In the genomic region with DNA sequence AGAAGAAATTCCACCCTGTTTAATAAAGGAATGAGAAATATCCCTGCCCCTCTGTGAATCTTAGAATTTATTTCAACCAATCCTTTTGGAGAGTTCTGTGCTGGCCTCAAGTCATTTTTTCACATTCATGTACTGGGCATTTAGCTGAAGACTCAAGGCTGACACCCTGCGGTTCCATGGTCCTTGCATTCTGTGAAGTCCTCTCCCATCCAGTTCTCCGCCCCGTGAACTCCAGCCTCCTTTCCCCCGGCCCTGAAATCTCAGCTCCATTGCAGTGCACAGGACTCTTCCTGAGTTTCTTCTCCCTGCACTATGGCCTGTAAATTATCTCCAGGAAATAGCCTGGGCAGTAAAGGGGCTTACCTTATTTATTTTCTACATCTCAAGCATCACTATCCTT, we compare ENCODE assay signal across 14 cellular contexts.
DNase-seq lines count a peak whose midpoint lies in the region; ATAC-seq and TF ChIP-seq lines count a peak whose summit lies in the region.
"Had no signal": no experiment of that assay in that cellular context is flagged by ENCODE, and none has a peak within 500 bp of the region (broad histone marks: within the 10 kb centered on the region; RNA-seq: fewer than 3 reads in every experiment).

No MANE protein-coding gene starts in this region.

- no peak for TF ChIP-seq CTCF in coronary artery (IDR thresholded peaks at IDR 0.05)

- peak; percentile 6 for DNase-seq in DMS114 treated with DMSO at 0.1 percent for 48 hours (lab: John Stamatoyannopoulos, UW; ENCODE audit: unreplicated experiment)
- DNase-seq in HT-29 (ENCODE audit: low spot score), result peak; percentile 25
- DNase-seq in iris pigment epithelial cell (ENCODE audit: low read depth), result peak; percentile 12
- DNase-seq in ecto neural progenitor cell (ENCODE audit: low spot score), result no peak
- no peak for DNase-seq in coronary artery (ENCODE audit: low spot score)
- no peak for DNase-seq in middle frontal gyrus (ENCODE audit: extremely low spot score, low spot score)
- DNase-seq: activated CD8-positive, alpha-beta T cell treated with anti-CD3 and anti-CD28 coated beads for 36 hours; DMS153; KG1; kidney glomerular epithelial cell; pancreas; stimulated activated CD4-positive, alpha-beta T cell treated with anti-CD3 and anti-CD28 coated beads, Interleukin-4, amount 100 ng/mL, for 1 hour had no signal

- peak; percentile 79 for ATAC-seq in SK-N-SH treated with all-trans-retinoic acid at 6 μM for 48 hours
- no peak for ATAC-seq in GM19035 (IDR thresholded peaks at IDR 0.05; ENCODE audit: unreplicated experiment)
- ATAC-seq: activated CD8-positive, alpha-beta T cell treated with anti-CD3 and anti-CD28 coated beads for 36 hours; pancreas had no signal

- no peak overlapping the region for H3K27ac ChIP-seq in coronary artery
- H3K27ac ChIP-seq: pancreas had no signal

- no peak overlapping the region for H3K4me3 ChIP-seq in coronary artery
- H3K4me3 ChIP-seq: pancreas had no signal

TF ChIP-seq in SK-N-SH treated with all-trans-retinoic acid at 6 μM for 48 hours, 23 proteins besides CTCF, POLR2A, EP300 and RAD21:
- TF ChIP-seq ZNF565 (CRISPR knock-in tag; conservative IDR thresholded peaks at IDR 0.05; ENCODE audit: low read depth) (no peak), PATZ1 (CRISPR knock-in tag; IDR thresholded peaks at IDR 0.05; ENCODE audit: borderline replicate concordance) (no peak), ZNF70 (CRISPR knock-in tag; IDR thresholded peaks at IDR 0.05) (no peak), ZFP3 (CRISPR knock-in tag; IDR thresholded peaks at IDR 0.05) (no peak), TSHZ2 (CRISPR knock-in tag; IDR thresholded peaks at IDR 0.05) (no peak), TOX (CRISPR knock-in tag; IDR thresholded peaks at IDR 0.05; ENCODE audit: borderline replicate concordance) (no peak), CSRNP3 (CRISPR knock-in tag; IDR thresholded peaks at IDR 0.05) (no peak), GLIS3 (CRISPR knock-in tag; IDR thresholded peaks at IDR 0.05) (no peak), ISL1 (CRISPR knock-in tag; IDR thresholded peaks at IDR 0.05) (no peak), SNAI2 (CRISPR knock-in tag; IDR thresholded peaks at IDR 0.05) (no peak), ARNTL (CRISPR knock-in tag; IDR thresholded peaks at IDR 0.05; ENCODE audit: borderline replicate concordance, low read depth) (no peak), POU6F1 (CRISPR knock-in tag; IDR thresholded peaks at IDR 0.05; ENCODE audit: borderline replicate concordance, low read depth) (no peak), ZFP30 (CRISPR knock-in tag; IDR thresholded peaks at IDR 0.05) (no peak), ZC3H10 (CRISPR knock-in tag; IDR thresholded peaks at IDR 0.05) (no peak)

Comparison
In these comparisons a context has a peak if more than half of its experiments do, and no peak if none do; other contexts are left out.
1. DNase-seq: peak in DMS114 treated with DMSO at 0.1 percent for 48 hours (single experiment), HT-29 (single experiment) and iris pigment epithelial cell (single experiment); none in ecto neural progenitor cell (single experiment), coronary artery (single experiment) and middle frontal gyrus (single experiment).